8 cellular contexts compared by ENCODE assay signal in genomic region chr18:80157708-80158343, GRCh38. TPM values are rescaled to one million over a fixed set of nuclear protein-coding genes. Genes with fewer than 3 reads are reported as not detected.
DNase-seq lines count a peak whose midpoint lies in the region; ATAC-seq and TF ChIP-seq lines count a peak whose summit lies in the region.

No MANE protein-coding gene starts in this region.

- H3K36me3 Mint-ChIP-seq in glutamatergic neuron (ENCODE audit: unreplicated experiment): peaks cover 5% of the 10 kb centered on the region
- H3K36me3 Mint-ChIP-seq in progenitor cell of endocrine pancreas (ENCODE audit: insufficient read depth): peaks cover 11% of the 10 kb centered on the region

- H3K4me3 Mint-ChIP-seq in glutamatergic neuron (ENCODE audit: unreplicated experiment) (no peak overlapping the region), progenitor cell of endocrine pancreas (ENCODE audit: low read depth) (no peak overlapping the region)

- peaks cover 2% of the 10 kb centered on the region for H3K27me3 Mint-ChIP-seq in glutamatergic neuron (ENCODE audit: unreplicated experiment)
- no peaks in the 10 kb centered on the region for H3K27me3 Mint-ChIP-seq in progenitor cell of endocrine pancreas

- TF ChIP-seq CTCF in glutamatergic neuron (IDR thresholded peaks at IDR 0.05; ENCODE audit: partially characterized antibody, unreplicated experiment): peak; percentile 94
- peak; percentile 96 for TF ChIP-seq CTCF in progenitor cell of endocrine pancreas (IDR thresholded peaks at IDR 0.05; ENCODE audit: unreplicated experiment)

- no peak overlapping the region for H3K27ac Mint-ChIP-seq in glutamatergic neuron (ENCODE audit: unreplicated experiment)
- H3K27ac Mint-ChIP-seq in progenitor cell of endocrine pancreas: no peak overlapping the region

- DNase-seq in EH (ENCODE audit: low read depth) (peak; percentile 64), RPMI7951 (ENCODE audit: low read depth) (peak; percentile 43), glutamatergic neuron (peak; percentile 91), progenitor cell of endocrine pancreas (ENCODE audit: low spot score, unreplicated experiment) (peak; percentile 69), ureter (ENCODE audit: low spot score) (peak; percentile 83)
- peak; percentile 65 for DNase-seq in activated gamma-delta T cell treated with anti-CD3 and anti-CD28 coated beads, Interleukin-2, amount 50 U/mL, for 16 hours (ENCODE audit: low read depth)

- peak; percentile 50 for ATAC-seq in HG03442 (IDR thresholded peaks at IDR 0.05; ENCODE audit: unreplicated experiment)
- no peak for ATAC-seq in GM18520 (IDR thresholded peaks at IDR 0.05; ENCODE audit: unreplicated experiment)

- H3K4me1 Mint-ChIP-seq in glutamatergic neuron (ENCODE audit: low read depth, unreplicated experiment) (peaks cover 8% of the 10 kb centered on the region), progenitor cell of endocrine pancreas (ENCODE audit: low read depth) (no peaks in the 10 kb centered on the region)

- peaks cover 2% of the 10 kb centered on the region for H3K9me3 Mint-ChIP-seq in glutamatergic neuron (ENCODE audit: unreplicated experiment)
- no peaks in the 10 kb centered on the region for H3K9me3 Mint-ChIP-seq in progenitor cell of endocrine pancreas (ENCODE audit: low read depth)

RNA-seq across cellular contexts. Expression of gene ADNP2, which starts 48.8 kb away (rescaled TPM):
- total RNA-seq in RPMI7951 (2014; rRNA removed; shearing (Covaris generic)): 10.8 and 12.9 TPM in 2 replicates
- 31.0 TPM for total RNA-seq in glutamatergic neuron (ENCODE audit: unreplicated experiment)
- total RNA-seq in progenitor cell of endocrine pancreas: 31.8 and 33.4 TPM in 2 replicates
- 28.0 TPM for total RNA-seq in ureter
